ENCODE assay signal across 27 cellular contexts in genomic region chr6:46291880-46292279, GRCh38.
"Had no signal": no experiment of that assay in that cellular context is flagged by ENCODE, and none has a peak within 500 bp of the region (broad histone marks: within the 10 kb centered on the region; RNA-seq: fewer than 3 reads in every experiment).

No MANE protein-coding gene starts in this region.

- ATAC-seq: left colon; left lung; natural killer cell; sciatic nerve; stimulated activated naive CD8-positive, alpha-beta T cell treated with anti-CD3 and anti-CD28 coated beads, Interleukin-15, Interleukin-2, amounts not matched to agents 100 U/mL and 50 U/mL, for 24 hours; upper lobe of right lung had no signal

- H3K36me3 ChIP-seq: left lung, ovary, right atrium auricular region, stomach, thyroid gland, transverse colon, upper lobe of right lung had no signal

- H3K27ac ChIP-seq: left lung, ovary, right atrium auricular region, skin epidermis, stomach, thyroid gland, transverse colon, upper lobe of right lung had no signal

- DNase-seq: hypothalamus; immature natural killer cell; kidney; left colon; left lung; naive B cell; natural killer cell; ovary; stimulated activated CD4-positive, alpha-beta T cell treated with anti-CD3 and anti-CD28 coated beads, Interleukin-12 subunit alpha, Interleukin-12 subunit beta, amount 100 ng/mL, for 4 hours; stimulated activated CD4-positive, alpha-beta T cell treated with anti-CD3 and anti-CD28 coated beads, Interleukin-15, amount 100 ng/mL, for 24 hours; stimulated activated CD4-positive, alpha-beta T cell treated with anti-CD3 and anti-CD28 coated beads, Interleukin-2, amount 100 ng/mL, for 24 hours; stimulated activated CD4-positive, alpha-beta T cell treated with anti-CD3 and anti-CD28 coated beads, Interleukin-4, amount 100 ng/mL, for 1 hour; stimulated activated naive CD8-positive, alpha-beta T cell treated with anti-CD3 and anti-CD28 coated beads, Interleukin-15, Interleukin-2, amounts not matched to agents 100 U/mL and 50 U/mL, for 24 hours; stomach; testis; thyroid gland; transverse colon; upper lobe of right lung had no signal

- H3K4me3 Mint-ChIP-seq: immature natural killer cell; mesothelial cell of epicardium; naive B cell; natural killer cell; stimulated activated naive B cell treated with anti-CD40 and anti-IgM and Interleukin-4, amounts not matched to agents 10 μg/mL and 1 μg/mL and 100 μg/mL, for 72 hours had no signal

- H3K4me1 ChIP-seq: left lung, testis, thyroid gland, transverse colon, upper lobe of right lung had no signal

- H3K9me3 Mint-ChIP-seq: natural killer cell; stimulated activated naive B cell treated with anti-CD40 and anti-IgM and Interleukin-4, amounts not matched to agents 10 μg/mL and 1 μg/mL and 100 μg/mL, for 72 hours had no signal

- H3K9me3 ChIP-seq: left lung, ovary, right atrium auricular region, stomach, testis, thyroid gland, transverse colon, upper lobe of right lung had no signal

- H3K27me3 ChIP-seq: left lung, ovary, right atrium auricular region, stomach, testis, thyroid gland, transverse colon, upper lobe of right lung had no signal

- H3K27me3 Mint-ChIP-seq: progenitor cell of endocrine pancreas had no signal

- H3K4me3 ChIP-seq: left lung, lung, ovary, right atrium auricular region, skin epidermis, stomach, testis, thyroid gland, transverse colon, upper lobe of right lung had no signal

- FAIRE-seq: islet of Langerhans, kidney, urothelium cell line had no signal

- H3K27ac Mint-ChIP-seq: immature natural killer cell; naive B cell; natural killer cell; progenitor cell of endocrine pancreas; stimulated activated naive B cell treated with anti-CD40 and anti-IgM and Interleukin-4, amounts not matched to agents 10 μg/mL and 1 μg/mL and 100 μg/mL, for 72 hours had no signal

- H3K36me3 Mint-ChIP-seq: mesothelial cell of epicardium, natural killer cell had no signal

- H3K4me1 Mint-ChIP-seq: immature natural killer cell, natural killer cell had no signal
